In the genomic region with DNA sequence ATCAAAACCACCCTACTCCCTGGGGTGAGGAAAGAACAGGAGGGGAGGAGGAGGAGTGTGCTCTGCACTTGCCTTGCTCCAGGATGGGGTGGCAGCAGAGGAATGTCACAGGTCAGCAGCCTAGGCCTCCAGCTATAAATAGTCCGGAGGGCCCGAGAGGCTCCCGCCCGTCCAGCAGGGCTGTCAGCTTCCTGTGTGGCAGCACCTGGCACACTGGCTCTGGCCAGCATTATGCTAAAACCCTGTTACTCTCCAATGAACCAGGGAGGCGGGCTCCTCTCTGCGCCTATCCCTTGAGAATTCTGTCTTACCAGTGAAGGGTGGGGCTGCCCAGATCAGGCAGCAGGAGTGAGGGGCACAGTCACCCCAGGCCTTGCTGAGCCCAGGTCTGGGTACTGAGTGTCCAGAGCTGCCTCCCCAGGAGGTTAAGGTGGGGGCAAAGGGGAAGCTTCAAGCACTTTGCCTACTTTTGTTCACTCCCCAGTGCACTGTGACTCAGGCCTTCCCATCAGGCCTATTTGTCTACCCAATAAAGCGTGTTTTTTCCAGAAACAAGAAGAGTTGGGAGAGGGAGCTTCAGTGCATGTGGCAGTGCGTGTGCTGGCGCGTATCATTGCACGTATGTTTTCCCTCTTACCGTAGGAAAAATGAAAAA, we compare ENCODE assay signal across 8 cellular contexts. TPM values are rescaled to one million over a fixed set of nuclear protein-coding genes. Genes with fewer than 3 reads are reported as not detected.
DNase-seq lines count a peak whose midpoint lies in the region; ATAC-seq and TF ChIP-seq lines count a peak whose summit lies in the region.

No MANE protein-coding gene starts in this region.

- H4K20me1 ChIP-seq in Loucy (ENCODE audit: insufficient read depth, low read length, poor library complexity, severe bottlenecking), result peaks cover 8% of the 10 kb centered on the region

- no peaks in the 10 kb centered on the region for H3F3A ChIP-seq in Loucy (ENCODE audit: low read depth)

- TF ChIP-seq POLR2A in adrenal gland (IDR thresholded peaks at IDR 0.05) (peak in 1 of 2 donors; percentile 39), sigmoid colon (IDR thresholded peaks at IDR 0.05) (no peak)

- peak overlapping the region; percentile 16 for H3K4me2 ChIP-seq in Loucy (ENCODE audit: low read depth, low read length, poor library complexity, severe bottlenecking)

- intact Hi-C loops in adrenal gland (cut with DNase I), result no loop called here
- intact Hi-C loops in sigmoid colon (cut with DNase I), result loop anchor here (1.0 to 2.0 kb wide), 3 partner anchors 26 to 64 kb away; partner anchors contain the start of genes CERS5 and SMARCD1

- no peak overlapping the region for H3K9ac ChIP-seq in Loucy (ENCODE audit: low read depth, low read length, poor library complexity, severe bottlenecking)

- peak overlapping the region; percentile 79; the same call in 1 of the 2 replicates for H2AFZ ChIP-seq in Loucy (ENCODE audit: low read length)

- TF ChIP-seq CTCF in Loucy (conservative IDR thresholded peaks at IDR 0.05; ENCODE audit: low read length) (no peak), adrenal gland (IDR thresholded peaks at IDR 0.05) (no peak), sigmoid colon (IDR thresholded peaks at IDR 0.05) (no peak)

- H3K36me3 ChIP-seq in Loucy (ENCODE audit: insufficient read depth, low read length) (no peaks in the 10 kb centered on the region), adrenal gland (replicated peaks in 1 of 2) (peaks cover 0 to 6% of the 10 kb centered on the region in 2 donors), sigmoid colon (peaks cover 0 to 4% (median 0%) of the 10 kb centered on the region in 4 donors)

- DNase-seq in SIG-M5 treated with dmso at 0.1 percent for 504 hours (lab: John Stamatoyannopoulos, UW; ENCODE audit: unreplicated experiment) (peak; percentile 28), SIG-M5 (lab: John Stamatoyannopoulos, UW) (no peak), adrenal gland (peak; percentile 69 to 91 (median 81)), sigmoid colon (peak; percentile 80)

- no peak for TF ChIP-seq EP300 in sigmoid colon (IDR thresholded peaks at IDR 0.05)

- no peaks in the 10 kb centered on the region for H3K9me2 ChIP-seq in Loucy (replicated peaks; ENCODE audit: low read depth, low read length)

- peak overlapping the region; percentile 28 to 99 (median 84) for H3K27ac ChIP-seq in adrenal gland
- H3K27ac ChIP-seq in sigmoid colon, result peak overlapping the region; percentile 61 to 85 (median 74)

- peaks cover 18% of the 10 kb centered on the region for H3K4me1 ChIP-seq in Loucy (ENCODE audit: insufficient read depth, low read length, poor library complexity, severe bottlenecking)
- peaks cover 31 to 40% of the 10 kb centered on the region in 2 donors for H3K4me1 ChIP-seq in adrenal gland (replicated peaks in 1 of 2)
- H3K4me1 ChIP-seq in sigmoid colon, result peaks cover 0 to 41% (median 29%) of the 10 kb centered on the region in 4 donors

- H3K4me3 ChIP-seq in Loucy (ENCODE audit: low read length, poor library complexity, severe bottlenecking) (peak overlapping the region; percentile 33), adrenal gland (peak overlapping the region in 1 of 4 donors; percentile 41), iPS-11a (ENCODE audit: low read depth, low read length) (peak overlapping the region; percentile 33), sigmoid colon (peak overlapping the region in 2 of 4 donors; percentile 31 to 36)

- peaks cover 36% of the 10 kb centered on the region for H3K79me2 ChIP-seq in Loucy (ENCODE audit: insufficient read depth, low read length)

- ATAC-seq in GM18858 (IDR thresholded peaks at IDR 0.05; ENCODE audit: unreplicated experiment), result no peak
- ATAC-seq in HG03432 (IDR thresholded peaks at IDR 0.05; ENCODE audit: unreplicated experiment), result no peak

- H3K9me3 ChIP-seq in Loucy (ENCODE audit: insufficient read depth, low read depth, low read length) (no peaks in the 10 kb centered on the region), adrenal gland (replicated peaks in 1 of 3) (no peaks in the 10 kb centered on the region), sigmoid colon (no peaks in the 10 kb centered on the region)

- WGBS in adrenal gland, 4 donors, result 43 to 63% (median 47%) methylated on average over 6 to 12 of the region's 12 CpGs
- WGBS in sigmoid colon, 2 donors, result 35 to 45% methylated on average over 12 of the region's 12 CpGs

- H3K27me3 ChIP-seq in Loucy (ENCODE audit: insufficient read depth, low read length, poor library complexity, severe bottlenecking) (no peaks in the 10 kb centered on the region), adrenal gland (no peaks in the 10 kb centered on the region), sigmoid colon (no peaks in the 10 kb centered on the region)

RNA-seq across cellular contexts. Expression of gene COX14, which starts 1.1 kb away (rescaled TPM):
- total RNA-seq in adrenal gland, result 100 to 1,000 TPM in 4 of 8 donors, 10 to 100 TPM in 4; 61.2 to 150 (median 105) TPM
- 10 to 100 TPM; 78.8 to 98.5 (median 86.3) TPM for polyA plus RNA-seq in adrenal gland
- 100 to 1,000 TPM in 1 of 4 donors, 10 to 100 TPM in 3; 87.8 to 179 (median 93.8) TPM for total RNA-seq in sigmoid colon
- polyA plus RNA-seq in sigmoid colon, result 100 to 1,000 TPM; 124 to 266 (median 187) TPM

RNA-seq across cellular contexts. Expression of gene GPD1, which starts 7.1 kb away (rescaled TPM):
- total RNA-seq in adrenal gland (1 to 10 TPM in 7 of 8 donors, under 1 TPM in 1; 0.43 to 8.5 (median 3.5) TPM), sigmoid colon (10 to 100 TPM in 1 of 4 donors, 1 to 10 TPM in 1, under 1 TPM in 2; 0.55 to 59.6 (median 1.5) TPM)
- polyA plus RNA-seq in adrenal gland (10 to 100 TPM in 1 of 3 donors, 1 to 10 TPM in 2; 2.1 to 36.9 (median 2.7) TPM), sigmoid colon (10 to 100 TPM in 1 of 3 donors, 1 to 10 TPM in 2; 3.0 to 19.8 (median 3.6) TPM)

RNA-seq across cellular contexts. Expression of gene SMARCD1, which starts 25.7 kb away (rescaled TPM):
- total RNA-seq in adrenal gland (10 to 100 TPM; 25.0 to 64.3 (median 54.6) TPM), sigmoid colon (10 to 100 TPM; 22.4 to 64.8 (median 39.2) TPM)
- polyA plus RNA-seq in adrenal gland (10 to 100 TPM; 22.9 to 65.0 (median 24.0) TPM), sigmoid colon (10 to 100 TPM; 16.0 to 26.4 (median 24.1) TPM)

RNA-seq across cellular contexts. Expression of gene ASIC1, which starts 53.5 kb away (rescaled TPM):
- 1 to 10 TPM in 2 of 8 donors, under 1 TPM in 5, not detected in 1; 0.65 to 1.2 (median 0.79) TPM for total RNA-seq in adrenal gland
- polyA plus RNA-seq in adrenal gland, result 1 to 10 TPM in 1 of 3 donors, under 1 TPM in 2; 0.47 to 1.3 (median 0.71) TPM
- total RNA-seq in sigmoid colon, result 1 to 10 TPM; 3.5 to 6.9 (median 5.2) TPM
- 1 to 10 TPM in 2 of 3 donors, not detected in 1; 1.3 to 1.6 TPM for polyA plus RNA-seq in sigmoid colon

RNA-seq across cellular contexts. Expression of gene CERS5, which starts 56.3 kb away (rescaled TPM):
- 10 to 100 TPM; 19.4 to 39.5 (median 35.5) TPM for total RNA-seq in adrenal gland
- polyA plus RNA-seq in adrenal gland, result 100 to 1,000 TPM in 1 of 3 donors, 10 to 100 TPM in 2; 35.8 to 110 (median 98.8) TPM
- 10 to 100 TPM; 21.7 to 29.1 (median 23.3) TPM for total RNA-seq in sigmoid colon
- 10 to 100 TPM in 1 of 3 donors, 1 to 10 TPM in 2; 4.8 to 25.9 (median 5.3) TPM for polyA plus RNA-seq in sigmoid colon
